In genomic region chr4:91729851-91730250, GRCh38 we compare ENCODE assay signal across 6 cellular contexts.
"Had no signal": no experiment of that assay in that cellular context is flagged by ENCODE, and none has a peak within 500 bp of the region (broad histone marks: within the 10 kb centered on the region; RNA-seq: fewer than 3 reads in every experiment).

No MANE protein-coding gene starts in this region.

- H3K4me1 ChIP-seq: HAP-1 had no signal

- H3K4me3 ChIP-seq: GM23338, HAP-1, K562 had no signal

- H3K9me3 ChIP-seq: HAP-1 had no signal

- H3K36me3 ChIP-seq: HAP-1 had no signal

- DNase-seq: H7, HFFc6, IMR-90 had no signal
